1 cellular context compared by ENCODE assay signal in the genomic region with DNA sequence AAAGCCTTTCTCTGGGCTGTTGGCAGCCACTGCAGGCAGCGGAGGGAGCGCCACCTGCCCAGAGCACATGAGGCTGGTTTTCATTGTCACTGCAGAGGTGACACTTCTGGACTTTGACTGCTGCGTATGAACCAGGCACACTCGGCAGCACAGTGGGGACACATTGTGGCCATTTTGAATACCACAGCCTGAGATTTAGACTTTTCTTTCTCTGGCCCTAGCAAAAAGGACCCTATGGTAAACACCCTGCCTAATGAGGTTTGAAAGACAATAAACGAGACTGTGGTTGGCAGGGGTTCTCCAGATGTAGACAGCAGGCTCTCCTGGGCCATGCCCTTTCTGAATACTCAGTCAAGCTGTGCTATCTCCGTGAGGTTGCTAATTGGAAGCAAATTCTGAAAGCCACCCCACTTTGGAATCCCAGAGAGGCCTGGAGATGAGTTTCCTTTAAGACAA.
TF ChIP-seq lines count a peak whose summit lies in the region.

No MANE protein-coding gene starts in this region.

TF ChIP-seq in GM12878, 131 proteins besides CTCF, POLR2A, EP300 and RAD21 (continued from another document and continues in another):
- TF ChIP-seq, protein P1, sequence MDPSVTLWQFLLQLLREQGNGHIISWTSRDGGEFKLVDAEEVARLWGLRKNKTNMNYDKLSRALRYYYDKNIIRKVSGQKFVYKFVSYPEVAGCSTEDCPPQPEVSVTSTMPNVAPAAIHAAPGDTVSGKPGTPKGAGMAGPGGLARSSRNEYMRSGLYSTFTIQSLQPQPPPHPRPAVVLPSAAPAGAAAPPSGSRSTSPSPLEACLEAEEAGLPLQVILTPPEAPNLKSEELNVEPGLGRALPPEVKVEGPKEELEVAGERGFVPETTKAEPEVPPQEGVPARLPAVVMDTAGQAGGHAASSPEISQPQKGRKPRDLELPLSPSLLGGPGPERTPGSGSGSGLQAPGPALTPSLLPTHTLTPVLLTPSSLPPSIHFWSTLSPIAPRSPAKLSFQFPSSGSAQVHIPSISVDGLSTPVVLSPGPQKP (IDR thresholded peaks at IDR 0.05; ENCODE audit: low read depth, low read length), result no peak
- no peak for TF ChIP-seq CHD1 (IDR thresholded peaks at IDR 0.05; ENCODE audit: low read depth, low read length)
- 0 out of 3 replicates have a peak, but pooled peaks have one; percentile 41 for TF ChIP-seq POU2F2 (IDR thresholded peaks at IDR 0.05; ENCODE audit: borderline replicate concordance, low read depth, low read length)
- no peak for TF ChIP-seq TCF7 (IDR thresholded peaks at IDR 0.05; ENCODE audit: borderline replicate concordance)
- TF ChIP-seq, protein P2, sequence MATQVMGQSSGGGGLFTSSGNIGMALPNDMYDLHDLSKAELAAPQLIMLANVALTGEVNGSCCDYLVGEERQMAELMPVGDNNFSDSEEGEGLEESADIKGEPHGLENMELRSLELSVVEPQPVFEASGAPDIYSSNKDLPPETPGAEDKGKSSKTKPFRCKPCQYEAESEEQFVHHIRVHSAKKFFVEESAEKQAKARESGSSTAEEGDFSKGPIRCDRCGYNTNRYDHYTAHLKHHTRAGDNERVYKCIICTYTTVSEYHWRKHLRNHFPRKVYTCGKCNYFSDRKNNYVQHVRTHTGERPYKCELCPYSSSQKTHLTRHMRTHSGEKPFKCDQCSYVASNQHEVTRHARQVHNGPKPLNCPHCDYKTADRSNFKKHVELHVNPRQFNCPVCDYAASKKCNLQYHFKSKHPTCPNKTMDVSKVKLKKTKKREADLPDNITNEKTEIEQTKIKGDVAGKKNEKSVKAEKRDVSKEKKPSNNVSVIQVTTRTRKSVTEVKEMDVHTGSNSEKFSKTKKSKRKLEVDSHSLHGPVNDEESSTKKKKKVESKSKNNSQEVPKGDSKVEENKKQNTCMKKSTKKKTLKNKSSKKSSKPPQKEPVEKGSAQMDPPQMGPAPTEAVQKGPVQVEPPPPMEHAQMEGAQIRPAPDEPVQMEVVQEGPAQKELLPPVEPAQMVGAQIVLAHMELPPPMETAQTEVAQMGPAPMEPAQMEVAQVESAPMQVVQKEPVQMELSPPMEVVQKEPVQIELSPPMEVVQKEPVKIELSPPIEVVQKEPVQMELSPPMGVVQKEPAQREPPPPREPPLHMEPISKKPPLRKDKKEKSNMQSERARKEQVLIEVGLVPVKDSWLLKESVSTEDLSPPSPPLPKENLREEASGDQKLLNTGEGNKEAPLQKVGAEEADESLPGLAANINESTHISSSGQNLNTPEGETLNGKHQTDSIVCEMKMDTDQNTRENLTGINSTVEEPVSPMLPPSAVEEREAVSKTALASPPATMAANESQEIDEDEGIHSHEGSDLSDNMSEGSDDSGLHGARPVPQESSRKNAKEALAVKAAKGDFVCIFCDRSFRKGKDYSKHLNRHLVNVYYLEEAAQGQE (IDR thresholded peaks at IDR 0.05; ENCODE audit: low read depth, low read length), result no peak
- no peak for TF ChIP-seq BACH1 (IDR thresholded peaks at IDR 0.05; ENCODE audit: borderline replicate concordance)
- no peak for TF ChIP-seq SPI1 (IDR thresholded peaks at IDR 0.05; ENCODE audit: borderline replicate concordance, insufficient read depth, low read depth, low read length)
- TF ChIP-seq, protein P3, sequence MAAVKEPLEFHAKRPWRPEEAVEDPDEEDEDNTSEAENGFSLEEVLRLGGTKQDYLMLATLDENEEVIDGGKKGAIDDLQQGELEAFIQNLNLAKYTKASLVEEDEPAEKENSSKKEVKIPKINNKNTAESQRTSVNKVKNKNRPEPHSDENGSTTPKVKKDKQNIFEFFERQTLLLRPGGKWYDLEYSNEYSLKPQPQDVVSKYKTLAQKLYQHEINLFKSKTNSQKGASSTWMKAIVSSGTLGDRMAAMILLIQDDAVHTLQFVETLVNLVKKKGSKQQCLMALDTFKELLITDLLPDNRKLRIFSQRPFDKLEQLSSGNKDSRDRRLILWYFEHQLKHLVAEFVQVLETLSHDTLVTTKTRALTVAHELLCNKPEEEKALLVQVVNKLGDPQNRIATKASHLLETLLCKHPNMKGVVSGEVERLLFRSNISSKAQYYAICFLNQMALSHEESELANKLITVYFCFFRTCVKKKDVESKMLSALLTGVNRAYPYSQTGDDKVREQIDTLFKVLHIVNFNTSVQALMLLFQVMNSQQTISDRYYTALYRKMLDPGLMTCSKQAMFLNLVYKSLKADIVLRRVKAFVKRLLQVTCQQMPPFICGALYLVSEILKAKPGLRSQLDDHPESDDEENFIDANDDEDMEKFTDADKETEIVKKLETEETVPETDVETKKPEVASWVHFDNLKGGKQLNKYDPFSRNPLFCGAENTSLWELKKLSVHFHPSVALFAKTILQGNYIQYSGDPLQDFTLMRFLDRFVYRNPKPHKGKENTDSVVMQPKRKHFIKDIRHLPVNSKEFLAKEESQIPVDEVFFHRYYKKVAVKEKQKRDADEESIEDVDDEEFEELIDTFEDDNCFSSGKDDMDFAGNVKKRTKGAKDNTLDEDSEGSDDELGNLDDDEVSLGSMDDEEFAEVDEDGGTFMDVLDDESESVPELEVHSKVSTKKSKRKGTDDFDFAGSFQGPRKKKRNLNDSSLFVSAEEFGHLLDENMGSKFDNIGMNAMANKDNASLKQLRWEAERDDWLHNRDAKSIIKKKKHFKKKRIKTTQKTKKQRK (IDR thresholded peaks at IDR 0.05; ENCODE audit: low read depth, low read length), result no peak
- TF ChIP-seq SIN3A (IDR thresholded peaks at IDR 0.05; ENCODE audit: low read depth, low read length), result no peak
- peak; percentile 33; the same call in 1 of the 2 replicates for TF ChIP-seq PAX5 (IDR thresholded peaks at IDR 0.05; ENCODE audit: borderline replicate concordance, low read depth, low read length)
- no peak for TF ChIP-seq EED (IDR thresholded peaks at IDR 0.05; ENCODE audit: low read depth)
- TF ChIP-seq STAT1 (conservative IDR thresholded peaks at IDR 0.05), result no peak
- no peak for TF ChIP-seq POLR2AphosphoS5 (IDR thresholded peaks at IDR 0.05; ENCODE audit: low read length)
- TF ChIP-seq, protein P4, sequence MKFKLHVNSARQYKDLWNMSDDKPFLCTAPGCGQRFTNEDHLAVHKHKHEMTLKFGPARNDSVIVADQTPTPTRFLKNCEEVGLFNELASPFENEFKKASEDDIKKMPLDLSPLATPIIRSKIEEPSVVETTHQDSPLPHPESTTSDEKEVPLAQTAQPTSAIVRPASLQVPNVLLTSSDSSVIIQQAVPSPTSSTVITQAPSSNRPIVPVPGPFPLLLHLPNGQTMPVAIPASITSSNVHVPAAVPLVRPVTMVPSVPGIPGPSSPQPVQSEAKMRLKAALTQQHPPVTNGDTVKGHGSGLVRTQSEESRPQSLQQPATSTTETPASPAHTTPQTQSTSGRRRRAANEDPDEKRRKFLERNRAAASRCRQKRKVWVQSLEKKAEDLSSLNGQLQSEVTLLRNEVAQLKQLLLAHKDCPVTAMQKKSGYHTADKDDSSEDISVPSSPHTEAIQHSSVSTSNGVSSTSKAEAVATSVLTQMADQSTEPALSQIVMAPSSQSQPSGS (IDR thresholded peaks at IDR 0.05; ENCODE audit: low read length), result no peak
- peak; percentile 91 for TF ChIP-seq SMC3 (IDR thresholded peaks at IDR 0.05; ENCODE audit: borderline replicate concordance, low read length)
- TF ChIP-seq, protein P5, sequence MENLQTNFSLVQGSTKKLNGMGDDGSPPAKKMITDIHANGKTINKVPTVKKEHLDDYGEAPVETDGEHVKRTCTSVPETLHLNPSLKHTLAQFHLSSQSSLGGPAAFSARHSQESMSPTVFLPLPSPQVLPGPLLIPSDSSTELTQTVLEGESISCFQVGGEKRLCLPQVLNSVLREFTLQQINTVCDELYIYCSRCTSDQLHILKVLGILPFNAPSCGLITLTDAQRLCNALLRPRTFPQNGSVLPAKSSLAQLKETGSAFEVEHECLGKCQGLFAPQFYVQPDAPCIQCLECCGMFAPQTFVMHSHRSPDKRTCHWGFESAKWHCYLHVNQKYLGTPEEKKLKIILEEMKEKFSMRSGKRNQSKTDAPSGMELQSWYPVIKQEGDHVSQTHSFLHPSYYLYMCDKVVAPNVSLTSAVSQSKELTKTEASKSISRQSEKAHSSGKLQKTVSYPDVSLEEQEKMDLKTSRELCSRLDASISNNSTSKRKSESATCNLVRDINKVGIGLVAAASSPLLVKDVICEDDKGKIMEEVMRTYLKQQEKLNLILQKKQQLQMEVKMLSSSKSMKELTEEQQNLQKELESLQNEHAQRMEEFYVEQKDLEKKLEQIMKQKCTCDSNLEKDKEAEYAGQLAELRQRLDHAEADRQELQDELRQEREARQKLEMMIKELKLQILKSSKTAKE (IDR thresholded peaks at IDR 0.05; ENCODE audit: low read depth, poor library complexity, severe bottlenecking), result no peak
- TF ChIP-seq SIX5 (IDR thresholded peaks at IDR 0.05; ENCODE audit: low read depth, low read length, severe bottlenecking), result no peak
- no peak for TF ChIP-seq NR2C1 (IDR thresholded peaks at IDR 0.05)
- TF ChIP-seq, protein P6, sequence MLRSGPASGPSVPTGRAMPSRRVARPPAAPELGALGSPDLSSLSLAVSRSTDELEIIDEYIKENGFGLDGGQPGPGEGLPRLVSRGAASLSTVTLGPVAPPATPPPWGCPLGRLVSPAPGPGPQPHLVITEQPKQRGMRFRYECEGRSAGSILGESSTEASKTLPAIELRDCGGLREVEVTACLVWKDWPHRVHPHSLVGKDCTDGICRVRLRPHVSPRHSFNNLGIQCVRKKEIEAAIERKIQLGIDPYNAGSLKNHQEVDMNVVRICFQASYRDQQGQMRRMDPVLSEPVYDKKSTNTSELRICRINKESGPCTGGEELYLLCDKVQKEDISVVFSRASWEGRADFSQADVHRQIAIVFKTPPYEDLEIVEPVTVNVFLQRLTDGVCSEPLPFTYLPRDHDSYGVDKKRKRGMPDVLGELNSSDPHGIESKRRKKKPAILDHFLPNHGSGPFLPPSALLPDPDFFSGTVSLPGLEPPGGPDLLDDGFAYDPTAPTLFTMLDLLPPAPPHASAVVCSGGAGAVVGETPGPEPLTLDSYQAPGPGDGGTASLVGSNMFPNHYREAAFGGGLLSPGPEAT (IDR thresholded peaks at IDR 0.05; ENCODE audit: low read depth), result no peak
- TF ChIP-seq, protein P7, sequence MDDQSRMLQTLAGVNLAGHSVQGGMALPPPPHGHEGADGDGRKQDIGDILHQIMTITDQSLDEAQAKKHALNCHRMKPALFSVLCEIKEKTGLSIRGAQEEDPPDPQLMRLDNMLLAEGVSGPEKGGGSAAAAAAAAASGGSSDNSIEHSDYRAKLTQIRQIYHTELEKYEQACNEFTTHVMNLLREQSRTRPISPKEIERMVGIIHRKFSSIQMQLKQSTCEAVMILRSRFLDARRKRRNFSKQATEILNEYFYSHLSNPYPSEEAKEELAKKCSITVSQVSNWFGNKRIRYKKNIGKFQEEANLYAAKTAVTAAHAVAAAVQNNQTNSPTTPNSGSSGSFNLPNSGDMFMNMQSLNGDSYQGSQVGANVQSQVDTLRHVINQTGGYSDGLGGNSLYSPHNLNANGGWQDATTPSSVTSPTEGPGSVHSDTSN (IDR thresholded peaks at IDR 0.05; ENCODE audit: insufficient replicate concordance, low read depth, low read length), result no peak
- TF ChIP-seq MXI1 (IDR thresholded peaks at IDR 0.05; ENCODE audit: low read depth, low read length), result 0 out of 2 replicates have a peak, but pooled peaks have one; percentile 18
- no peak for TF ChIP-seq NR2C2 (IDR thresholded peaks at IDR 0.05; ENCODE audit: borderline replicate concordance, control insufficient read depth, insufficient read length, low read depth)
- TF ChIP-seq IKZF1 (conservative IDR thresholded peaks at IDR 0.05), result no peak
- peak; percentile 24; the same call in 1 of the 2 replicates for TF ChIP-seq MTA2 (IDR thresholded peaks at IDR 0.05; ENCODE audit: low read depth)
- TF ChIP-seq, protein P8, sequence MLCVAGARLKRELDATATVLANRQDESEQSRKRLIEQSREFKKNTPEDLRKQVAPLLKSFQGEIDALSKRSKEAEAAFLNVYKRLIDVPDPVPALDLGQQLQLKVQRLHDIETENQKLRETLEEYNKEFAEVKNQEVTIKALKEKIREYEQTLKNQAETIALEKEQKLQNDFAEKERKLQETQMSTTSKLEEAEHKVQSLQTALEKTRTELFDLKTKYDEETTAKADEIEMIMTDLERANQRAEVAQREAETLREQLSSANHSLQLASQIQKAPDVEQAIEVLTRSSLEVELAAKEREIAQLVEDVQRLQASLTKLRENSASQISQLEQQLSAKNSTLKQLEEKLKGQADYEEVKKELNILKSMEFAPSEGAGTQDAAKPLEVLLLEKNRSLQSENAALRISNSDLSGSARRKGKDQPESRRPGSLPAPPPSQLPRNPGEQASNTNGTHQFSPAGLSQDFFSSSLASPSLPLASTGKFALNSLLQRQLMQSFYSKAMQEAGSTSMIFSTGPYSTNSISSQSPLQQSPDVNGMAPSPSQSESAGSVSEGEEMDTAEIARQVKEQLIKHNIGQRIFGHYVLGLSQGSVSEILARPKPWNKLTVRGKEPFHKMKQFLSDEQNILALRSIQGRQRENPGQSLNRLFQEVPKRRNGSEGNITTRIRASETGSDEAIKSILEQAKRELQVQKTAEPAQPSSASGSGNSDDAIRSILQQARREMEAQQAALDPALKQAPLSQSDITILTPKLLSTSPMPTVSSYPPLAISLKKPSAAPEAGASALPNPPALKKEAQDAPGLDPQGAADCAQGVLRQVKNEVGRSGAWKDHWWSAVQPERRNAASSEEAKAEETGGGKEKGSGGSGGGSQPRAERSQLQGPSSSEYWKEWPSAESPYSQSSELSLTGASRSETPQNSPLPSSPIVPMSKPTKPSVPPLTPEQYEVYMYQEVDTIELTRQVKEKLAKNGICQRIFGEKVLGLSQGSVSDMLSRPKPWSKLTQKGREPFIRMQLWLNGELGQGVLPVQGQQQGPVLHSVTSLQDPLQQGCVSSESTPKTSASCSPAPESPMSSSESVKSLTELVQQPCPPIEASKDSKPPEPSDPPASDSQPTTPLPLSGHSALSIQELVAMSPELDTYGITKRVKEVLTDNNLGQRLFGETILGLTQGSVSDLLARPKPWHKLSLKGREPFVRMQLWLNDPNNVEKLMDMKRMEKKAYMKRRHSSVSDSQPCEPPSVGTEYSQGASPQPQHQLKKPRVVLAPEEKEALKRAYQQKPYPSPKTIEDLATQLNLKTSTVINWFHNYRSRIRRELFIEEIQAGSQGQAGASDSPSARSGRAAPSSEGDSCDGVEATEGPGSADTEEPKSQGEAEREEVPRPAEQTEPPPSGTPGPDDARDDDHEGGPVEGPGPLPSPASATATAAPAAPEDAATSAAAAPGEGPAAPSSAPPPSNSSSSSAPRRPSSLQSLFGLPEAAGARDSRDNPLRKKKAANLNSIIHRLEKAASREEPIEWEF (IDR thresholded peaks at IDR 0.05; ENCODE audit: insufficient replicate concordance, low read depth, low read length), result no peak
- TF ChIP-seq ZSCAN29 (IDR thresholded peaks at IDR 0.05), result no peak
- TF ChIP-seq, protein P9, sequence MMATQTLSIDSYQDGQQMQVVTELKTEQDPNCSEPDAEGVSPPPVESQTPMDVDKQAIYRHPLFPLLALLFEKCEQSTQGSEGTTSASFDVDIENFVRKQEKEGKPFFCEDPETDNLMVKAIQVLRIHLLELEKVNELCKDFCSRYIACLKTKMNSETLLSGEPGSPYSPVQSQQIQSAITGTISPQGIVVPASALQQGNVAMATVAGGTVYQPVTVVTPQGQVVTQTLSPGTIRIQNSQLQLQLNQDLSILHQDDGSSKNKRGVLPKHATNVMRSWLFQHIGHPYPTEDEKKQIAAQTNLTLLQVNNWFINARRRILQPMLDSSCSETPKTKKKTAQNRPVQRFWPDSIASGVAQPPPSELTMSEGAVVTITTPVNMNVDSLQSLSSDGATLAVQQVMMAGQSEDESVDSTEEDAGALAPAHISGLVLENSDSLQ (IDR thresholded peaks at IDR 0.05), result no peak
- TF ChIP-seq TCF12 (IDR thresholded peaks at IDR 0.05; ENCODE audit: low read depth, low read length), result no peak
- peak; percentile 63; the same call in 1 of the 2 replicates for TF ChIP-seq ESRRA (IDR thresholded peaks at IDR 0.05; ENCODE audit: low read length)
- TF ChIP-seq IKZF2 (IDR thresholded peaks at IDR 0.05), result no peak
- TF ChIP-seq HCFC1 (IDR thresholded peaks at IDR 0.05; ENCODE audit: low read length), result no peak
- TF ChIP-seq GABPA (IDR thresholded peaks at IDR 0.05; ENCODE audit: low read depth), result no peak
- no peak for TF ChIP-seq BRCA1 (IDR thresholded peaks at IDR 0.05; ENCODE audit: low read depth, low read length)
